ENCODE assay signal across 23 cellular contexts in the genomic region with DNA sequence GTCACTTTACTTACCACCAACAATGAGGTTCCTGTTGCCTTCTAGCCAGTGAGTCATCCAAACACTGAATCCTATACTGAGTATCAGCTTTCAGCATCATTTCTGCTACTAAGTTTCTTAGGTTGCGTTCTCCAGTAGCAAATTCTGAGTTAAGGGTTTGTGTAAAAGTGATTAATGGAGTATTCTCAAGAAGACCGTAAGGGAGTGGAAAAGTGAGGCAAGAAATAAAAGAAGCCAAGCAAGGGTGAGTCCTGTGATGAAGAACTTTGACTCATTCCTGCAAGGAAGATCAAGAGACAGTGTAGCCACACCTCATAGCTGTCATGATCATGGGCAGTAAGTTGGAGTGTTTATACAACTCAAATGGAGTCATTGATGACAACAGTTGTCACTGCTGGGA.
DNase-seq lines count a peak whose midpoint lies in the region; ATAC-seq and TF ChIP-seq lines count a peak whose summit lies in the region.
"Had no signal": no experiment of that assay in that cellular context is flagged by ENCODE, and none has a peak within 500 bp of the region (broad histone marks: within the 10 kb centered on the region; RNA-seq: fewer than 3 reads in every experiment).

No MANE protein-coding gene starts in this region.

- DNase-seq in ELR (ENCODE audit: low read depth) (peak; percentile 62), PC-9 (peak in 1 of 2 experiments; percentile 60), epithelial cell of esophagus (ENCODE audit: low read depth) (peak; percentile 81), non-pigmented ciliary epithelial cell (ENCODE audit: low read depth) (peak; percentile 8), NCI-H2081 treated with DMSO at 0.1 percent for 48 hours (lab: John Stamatoyannopoulos, UW) (no peak), COR-L47 (lab: John Stamatoyannopoulos, UW) (no peak), midbrain (lab: John Stamatoyannopoulos, UW) (no peak), right cardiac atrium (no peak)
- DNase-seq: activated CD4-positive, alpha-beta T cell treated with anti-CD3 and anti-CD28 coated beads, Interleukin-2, amount 50 U/mL, for 4 hours; activated naive CD8-positive, alpha-beta T cell treated with anti-CD3 and anti-CD28 coated beads for 36 hours; DND-41; heart left ventricle; left ventricle myocardium inferior; NCI-H146; NCI-H2171; NCI-H524; small intestine; stimulated activated CD4-positive, alpha-beta T cell treated with anti-CD3 and anti-CD28 coated beads, Interleukin-2, amount 100 ng/mL, for 48 hours; stimulated activated naive CD4-positive, alpha-beta T cell treated with Interleukin-2 at 50 U/mL for 16 hours; thyroid gland had no signal

- H2AFZ ChIP-seq in PC-9: no peak overlapping the region

- TF ChIP-seq CTCF in PC-9 (conservative IDR thresholded peaks at IDR 0.05): no peak
- TF ChIP-seq CTCF in epithelial cell of esophagus (IDR thresholded peaks at IDR 0.05; ENCODE audit: insufficient read depth, low read depth, low read length, missing control alignments): no peak

- no peaks in the 10 kb centered on the region for H3K79me2 ChIP-seq in PC-9 (ENCODE audit: low read depth)

- no peaks in the 10 kb centered on the region for H3K9me2 ChIP-seq in PC-9 (ENCODE audit: insufficient read depth)

- intact Hi-C loops in PC-9 (cut with micrococcal nuclease; ENCODE audit: unreplicated experiment) (no loop called here), right cardiac atrium (cut with DNase I) (no loop called here)

- H3K27me3 ChIP-seq in PC-9 (ENCODE audit: insufficient read depth, low read depth) (no peaks in the 10 kb centered on the region), right cardiac atrium (ENCODE audit: control insufficient read depth, insufficient read depth) (no peaks in the 10 kb centered on the region)
- H3K27me3 ChIP-seq: thyroid gland had no signal

- H3K4me3 ChIP-seq in PC-9 (no peak overlapping the region), epithelial cell of esophagus (ENCODE audit: low read length) (no peak overlapping the region), right cardiac atrium (ENCODE audit: low read length) (no peak overlapping the region)
- H3K4me3 ChIP-seq: coronary artery, heart left ventricle, K562, left ventricle myocardium inferior, thyroid gland had no signal

- CTCF ChIA-PET in PC-9 (lab: Charles Lee): no interaction called here

- 90% methylated on average over 2 of the region's 2 CpGs for WGBS in right cardiac atrium

- BruUV-seq in PC-9 (replicated peaks; lab: Mats Ljungman, UMichigan): no TSS peak

- no peak for ATAC-seq in right cardiac atrium
- ATAC-seq: heart left ventricle, K562, SK-N-SH treated with all-trans-retinoic acid at 6 μM for 48 hours had no signal

- peaks cover 16% of the 10 kb centered on the region for H3K4me1 ChIP-seq in PC-9 (replicated peaks; ENCODE audit: insufficient read depth)
- H3K4me1 ChIP-seq in right cardiac atrium (ENCODE audit: control insufficient read depth, insufficient read depth, low read length): no peaks in the 10 kb centered on the region
- H3K4me1 ChIP-seq: heart left ventricle, left ventricle myocardium inferior, thyroid gland had no signal

- no peaks in the 10 kb centered on the region for H3K36me3 ChIP-seq in PC-9 (ENCODE audit: low read depth)
- H3K36me3 ChIP-seq: heart left ventricle, left ventricle myocardium inferior, thyroid gland had no signal

- 0 out of 2 replicates have a peak, but pooled peaks cover 10% of the 10 kb centered on the region for H3F3A ChIP-seq in PC-9 (ENCODE audit: insufficient read depth, low read depth)

- 0 out of 2 replicates have a peak overlapping the region, but pooled peaks have one; percentile 3 for H3K4me2 ChIP-seq in PC-9

- no peaks in the 10 kb centered on the region for H4K20me1 ChIP-seq in PC-9 (ENCODE audit: insufficient read depth)

- no peak overlapping the region for H3K27ac ChIP-seq in PC-9
- no peak overlapping the region for H3K27ac ChIP-seq in right cardiac atrium (ENCODE audit: low read length)
- H3K27ac ChIP-seq: coronary artery, heart left ventricle, left ventricle myocardium inferior, thyroid gland had no signal

- no peaks in the 10 kb centered on the region for H3K9me3 ChIP-seq in PC-9 (ENCODE audit: insufficient read depth, low read depth)
- H3K9me3 ChIP-seq in right cardiac atrium (ENCODE audit: control insufficient read depth, low read length): no peaks in the 10 kb centered on the region
- H3K9me3 ChIP-seq: heart left ventricle, left ventricle myocardium inferior, thyroid gland had no signal

- POLR2A ChIA-PET in PC-9 (lab: Charles Lee; ENCODE audit: unreplicated experiment): no interaction called here

Comparison
In these comparisons a context has a peak if more than half of its experiments do, and no peak if none do; other contexts are left out.
1. DNase-seq: peak in ELR (single experiment), epithelial cell of esophagus (single experiment) and non-pigmented ciliary epithelial cell (single experiment); none in NCI-H2081 treated with DMSO at 0.1 percent for 48 hours (single experiment), COR-L47 (single experiment), midbrain (single experiment) and right cardiac atrium (0 of 3).